Comparison of ENCODE assay signal across 8 cellular contexts in the genomic region with DNA sequence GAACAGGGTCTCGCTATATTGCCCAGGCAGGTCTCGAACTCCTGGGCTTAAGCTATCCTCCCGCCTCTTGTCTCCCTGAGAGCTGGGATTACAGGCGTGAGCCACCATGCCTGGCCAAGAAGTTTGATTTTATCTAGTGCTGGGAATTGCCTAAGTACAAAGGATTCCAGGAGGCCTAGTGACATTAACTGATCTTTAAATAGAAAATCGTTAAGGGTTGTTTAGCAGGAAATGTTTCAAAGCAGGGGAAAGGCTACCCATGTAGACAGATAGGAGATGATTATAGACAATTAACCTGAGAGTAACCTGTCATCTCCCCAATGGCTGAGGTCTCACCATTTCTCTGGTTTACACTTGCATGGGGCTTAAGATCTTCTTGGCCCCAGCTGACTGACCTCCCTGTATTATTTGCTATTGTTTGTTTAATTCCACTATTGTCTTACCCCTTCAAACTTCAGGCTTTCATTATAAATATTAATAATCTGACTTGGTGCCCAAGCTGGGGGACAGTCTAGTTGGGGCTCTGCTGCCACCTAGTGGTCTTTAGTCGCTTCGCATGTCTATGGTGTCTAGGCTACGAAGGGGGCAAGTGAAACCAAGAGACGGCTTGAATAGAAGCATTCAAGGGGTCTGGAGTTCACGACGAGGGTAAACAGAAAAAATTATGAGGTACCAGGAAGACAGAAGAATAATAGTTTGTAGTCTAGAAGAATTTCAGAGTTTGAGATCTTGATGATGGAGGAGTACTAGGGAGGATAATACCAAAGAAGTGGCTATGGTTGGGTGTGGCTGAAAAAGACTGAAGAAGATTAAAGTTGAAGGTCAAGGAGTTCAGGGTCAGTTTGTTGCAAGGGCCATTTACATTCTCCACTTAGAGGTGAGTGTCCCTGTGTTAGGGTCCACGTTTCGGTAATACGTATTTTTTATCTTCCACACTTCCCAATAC. TPM values are rescaled to one million over a fixed set of nuclear protein-coding genes. Genes with fewer than 3 reads are reported as not detected.
DNase-seq lines count a peak whose midpoint lies in the region; ATAC-seq and TF ChIP-seq lines count a peak whose summit lies in the region.

No MANE protein-coding gene starts in this region.

- no peaks in the 10 kb centered on the region for H3K9me3 ChIP-seq in ovary
- no peaks in the 10 kb centered on the region for H3K9me3 ChIP-seq in transverse colon

- in situ Hi-C loops in transverse colon (cut with MboI; ENCODE audit: low pct_ligation_motif_present in 1 of 4, low pct_unique_long_range_greater_than_20kb in 1 of 4, low sequenced_read_pairs in 3 of 4): loop anchor here in 3 of 4 donors (5.0 to 10.0 kb wide), 3 partner anchors 91 to 171 kb away; no protein-coding TSS in a partner anchor

- no peaks in the 10 kb centered on the region for H3K27me3 ChIP-seq in ovary
- H3K27me3 ChIP-seq in transverse colon: peaks cover 8% of the 10 kb centered on the region

- H3K4me3 ChIP-seq in ovary: no peak overlapping the region
- H3K4me3 ChIP-seq in transverse colon: peak overlapping the region in 1 of 4 donors; percentile 12

- DNase-seq in CD1c-positive myeloid dendritic cell (ENCODE audit: extremely low spot score) (peak; percentile 70), HuH-7.5 (ENCODE audit: low spot score) (peak; percentile 21), SHP77 (lab: John Stamatoyannopoulos, UW) (peak; percentile 4 to 25), germinal center (ENCODE audit: low spot score) (peak; percentile 49), ovary (peak; percentile 34 to 74 (median 66)), transverse colon (peak; percentile 61)
- DNase-seq in activated gamma-delta T cell treated with anti-CD3 and anti-CD28 coated beads, Interleukin-2, amount 50 U/mL, for 16 hours (ENCODE audit: low read depth): peak; percentile 28

- WGBS in ovary, 3 donors: 26 to 28% (median 28%) methylated on average over 14 of the region's 14 CpGs
- 28 to 32% methylated on average over 6 to 14 of the region's 14 CpGs for WGBS in transverse colon (ENCODE audit: low coverage in 1 of 2), 2 donors

- H3K4me1 ChIP-seq in ovary (ENCODE audit: insufficient read depth): no peaks in the 10 kb centered on the region
- peaks cover 0 to 8% (median 2%) of the 10 kb centered on the region in 4 donors for H3K4me1 ChIP-seq in transverse colon

- TF ChIP-seq CTCF in ovary (IDR thresholded peaks at IDR 0.05): peak; percentile 63 to 79 (median 69)
- peak; percentile 79 to 97 (median 90) for TF ChIP-seq CTCF in transverse colon (IDR thresholded peaks at IDR 0.05)

- H3K36me3 ChIP-seq in ovary: no peaks in the 10 kb centered on the region
- H3K36me3 ChIP-seq in transverse colon: no peaks in the 10 kb centered on the region

- no peak for TF ChIP-seq POLR2A in ovary (IDR thresholded peaks at IDR 0.05)
- TF ChIP-seq POLR2A in transverse colon (IDR thresholded peaks at IDR 0.05): no peak

- H3K27ac ChIP-seq in ovary (no peak overlapping the region), transverse colon (no peak overlapping the region)

- TF ChIP-seq EP300 in ovary (IDR thresholded peaks at IDR 0.05) (no peak), transverse colon (IDR thresholded peaks at IDR 0.05; ENCODE audit: low read depth) (no peak)

- peak; percentile 84 for ATAC-seq in GM19438 (IDR thresholded peaks at IDR 0.05; ENCODE audit: low read depth, unreplicated experiment)

- intact Hi-C loops in ovary (cut with DNase I): loop anchor here (2.0 to 10.0 kb wide), 3 partner anchors 91 to 174 kb away; no protein-coding TSS in a partner anchor
- intact Hi-C loops in transverse colon (cut with DNase I; ENCODE audit: low total_unique reads): loop anchor here (5.0 to 10.0 kb wide), 2 partner anchors 91 to 174 kb away; no protein-coding TSS in a partner anchor

RNA-seq across cellular contexts. Expression of a gene that starts 40.4 kb away (rescaled TPM):
- total RNA-seq in ovary: 10 to 100 TPM in 1 of 7 donors, 1 to 10 TPM in 6; 6.5 to 12.1 (median 8.8) TPM
- polyA plus RNA-seq in ovary: 10 to 100 TPM in 1 of 2 donors, 1 to 10 TPM in 1; 9.7 to 18.1 TPM
- total RNA-seq in transverse colon: 10 to 100 TPM in 2 of 4 donors, 1 to 10 TPM in 1, under 1 TPM in 1; 0.40 to 13.2 (median 7.2) TPM

RNA-seq across cellular contexts. Expression of a gene that starts 57.3 kb away (rescaled TPM):
- under 1 TPM in 1 of 7 donors, not detected in 6; 0.22 TPM for total RNA-seq in ovary
- not detected for polyA plus RNA-seq in ovary
- total RNA-seq in transverse colon: under 1 TPM in 1 of 4 donors, not detected in 3; 0.48 TPM

Comparison
In these comparisons a context has a peak if more than half of its experiments do, and no peak if none do; other contexts are left out.
1. DNase-seq: peak in every context shown above with its lines; median percentile 70 in CD1c-positive myeloid dendritic cell; 66 in ovary; 61 in transverse colon; 49 in germinal center; 28 in activated gamma-delta T cell treated with anti-CD3 and anti-CD28 coated beads, Interleukin-2, amount 50 U/mL, for 16 hours; 21 in HuH-7.5; 14 in SHP77.